In genomic region chr5:132778129-132778528, GRCh38 we compare ENCODE assay signal across 1 cellular context.
TF ChIP-seq lines count a peak whose summit lies in the region.

No MANE protein-coding gene starts in this region.

TF ChIP-seq in GM12878, 131 proteins besides CTCF, POLR2A, EP300 and RAD21:
- no peak for TF ChIP-seq POLR2AphosphoS5 (IDR thresholded peaks at IDR 0.05; ENCODE audit: low read length)
- TF ChIP-seq HDGF (IDR thresholded peaks at IDR 0.05): no peak
- TF ChIP-seq CEBPB (IDR thresholded peaks at IDR 0.05; ENCODE audit: borderline replicate concordance in 1 of 2, low read depth in 2 of 2, low read length in 2 of 2): no peak
- TF ChIP-seq SUPT20H (IDR thresholded peaks at IDR 0.05; ENCODE audit: borderline replicate concordance, control insufficient read depth, low read depth, low read length): no peak
